Comparison of ENCODE assay signal across 16 cellular contexts in the genomic region with DNA sequence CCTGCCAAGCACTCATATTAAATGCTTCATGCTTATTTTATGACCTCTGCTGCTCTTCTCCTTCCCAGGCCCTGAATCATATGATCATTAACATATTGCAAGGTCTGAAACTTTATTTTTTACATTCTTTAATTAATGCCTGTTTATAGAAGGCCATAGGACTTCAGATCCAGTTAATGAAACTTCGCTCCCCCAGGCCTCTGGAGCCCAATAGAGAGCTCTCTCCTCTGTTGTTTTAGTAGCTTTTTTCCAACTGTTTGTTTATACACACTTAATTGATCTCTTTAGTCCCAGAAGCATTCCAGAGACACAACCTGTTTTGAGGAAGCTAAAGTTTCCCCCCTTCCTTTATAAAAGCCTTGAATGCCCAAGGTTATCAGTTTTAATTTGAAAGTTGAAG.
"Had no signal": no experiment of that assay in that cellular context is flagged by ENCODE, and none has a peak within 500 bp of the region (broad histone marks: within the 10 kb centered on the region; RNA-seq: fewer than 3 reads in every experiment).

No MANE protein-coding gene starts in this region.

- H3K27me3 ChIP-seq: tibial nerve, uterus had no signal

- H3K9me3 ChIP-seq: heart left ventricle, lower lobe of right lung, tibial nerve, uterus had no signal

- DNase-seq: activated naive CD4-positive, alpha-beta T cell; activated naive CD8-positive, alpha-beta T cell treated with anti-CD3 and anti-CD28 coated beads, Interleukin-2, amount 10 ng/mL, durations not matched to agents 7 days and 5 days; activated T-cell treated with anti-CD3 and anti-CD28 coated beads for 4 hours; cortex of kidney; effector CD8-positive, alpha-beta T cell; heart left ventricle; immature natural killer cell; lower lobe of right lung; right cardiac atrium; stimulated activated CD4-positive, alpha-beta T cell treated with anti-CD3 and anti-CD28 coated beads, Interleukin-4, amount 100 ng/mL, for 24 hours; stimulated activated naive CD4-positive, alpha-beta T cell treated with Interleukin-2 at 50 U/mL for 16 hours; substantia nigra; T-helper 9 cell; uterus had no signal

- H3K27ac ChIP-seq: heart left ventricle, lower lobe of right lung, skin epidermis, tibial nerve, uterus had no signal

- H3K4me3 ChIP-seq: heart left ventricle, lower lobe of right lung, skin epidermis, tibial nerve, uterus had no signal

- H3K4me1 ChIP-seq: tibial nerve, uterus had no signal

- H3K36me3 ChIP-seq: heart left ventricle, lower lobe of right lung, tibial nerve, uterus had no signal
